8 cellular contexts compared by ENCODE assay signal in the genomic region with DNA sequence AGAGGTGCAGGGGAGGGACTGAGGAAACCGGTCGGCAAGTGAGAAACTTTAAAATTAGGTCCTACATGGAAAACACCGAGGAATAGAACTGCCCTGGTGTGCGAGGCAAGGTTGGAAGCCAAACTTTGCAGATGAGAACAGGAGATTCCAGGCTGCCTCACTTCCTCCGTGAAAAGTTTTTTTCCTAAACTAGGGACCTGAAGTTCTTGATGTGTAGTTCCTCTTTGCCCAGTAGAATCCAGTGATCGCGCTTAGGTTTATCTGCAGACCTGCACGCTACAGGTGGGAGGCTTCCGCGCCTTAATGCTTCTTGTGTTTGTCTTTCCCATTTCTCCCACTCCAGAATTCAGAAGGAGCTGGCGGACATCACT. TPM values are rescaled to one million over a fixed set of nuclear protein-coding genes. Genes with fewer than 3 reads are reported as not detected.
DNase-seq lines count a peak whose midpoint lies in the region; ATAC-seq and TF ChIP-seq lines count a peak whose summit lies in the region.

No MANE protein-coding gene starts in this region.

- H3K4me2 ChIP-seq in Karpas-422 (ENCODE audit: low read depth, low read length, poor library complexity, severe bottlenecking), result peak overlapping the region; percentile 90

- H3K79me2 ChIP-seq in Karpas-422 (ENCODE audit: low read length), result peaks cover 98% of the 10 kb centered on the region

- H3K9me2 ChIP-seq in Karpas-422 (replicated peaks; ENCODE audit: insufficient read depth, low read length), result no peaks in the 10 kb centered on the region

- DNase-seq in GM12865 (ENCODE audit: low read depth), result peak; percentile 49
- DNase-seq in Karpas-422, result peak; percentile 58
- no peak for DNase-seq in brain microvascular endothelial cell
- no peak for DNase-seq in lung (ENCODE audit: low spot score)
- DNase-seq in NCI-H1048 (lab: John Stamatoyannopoulos, UW), result no peak
- no peak for DNase-seq in NOMO-1 treated with dmso at 0.1 percent for 144 hours (lab: John Stamatoyannopoulos, UW; ENCODE audit: unreplicated experiment)
- DNase-seq in NCI-H524 treated with DMSO at 0.1 percent for 48 hours (lab: John Stamatoyannopoulos, UW), result no peak

- peak overlapping the region; percentile 92 for H3K9ac ChIP-seq in Karpas-422 (ENCODE audit: low read length)

- peak; percentile 4 for ATAC-seq in lung (ENCODE audit: insufficient read depth, low FRiP score)

- H3K4me3 ChIP-seq in GM12865 (ENCODE audit: low read depth, low read length), result peak overlapping the region; percentile 71
- H3K4me3 ChIP-seq in Karpas-422 (ENCODE audit: low read length), result peak overlapping the region; percentile 84
- peak overlapping the region; percentile 66 for H3K4me3 ChIP-seq in brain microvascular endothelial cell (ENCODE audit: low read depth, low read length)
- H3K4me3 ChIP-seq in lung, result peak overlapping the region; percentile 84
- H3K4me3 ChIP-seq in urinary bladder (ENCODE audit: low read depth, low read length), result peak overlapping the region; percentile 78

- in situ Hi-C loops in brain microvascular endothelial cell (cut with HindIII; ENCODE audit: low pct_ligation_motif_present, low sequenced_read_pairs), result no loop called here

- H3K27ac ChIP-seq in Karpas-422 (ENCODE audit: low read length), result peak overlapping the region; percentile 85
- H3K27ac ChIP-seq in brain microvascular endothelial cell, result peak overlapping the region; percentile 36
- H3K27ac ChIP-seq in lung (ENCODE audit: low read depth in 1 of 2, low read length in 1 of 2), result peak overlapping the region; percentile 86 to 96
- no peak overlapping the region for H3K27ac ChIP-seq in urinary bladder (ENCODE audit: low read depth)

- H3K27me3 ChIP-seq in Karpas-422 (ENCODE audit: low read length), result no peaks in the 10 kb centered on the region
- H3K27me3 ChIP-seq in brain microvascular endothelial cell (replicated peaks), result no peaks in the 10 kb centered on the region
- H3K27me3 ChIP-seq in lung (ENCODE audit: control insufficient read depth, insufficient read depth), result no peaks in the 10 kb centered on the region

- peaks cover 20% of the 10 kb centered on the region; the same call in 1 of the 2 replicates for H4K20me1 ChIP-seq in Karpas-422 (ENCODE audit: insufficient read depth, low read depth, low read length)

- H3K4me1 ChIP-seq in Karpas-422 (ENCODE audit: low read length) (peaks cover 62% of the 10 kb centered on the region), lung (ENCODE audit: control insufficient read depth in 2 of 2, insufficient read depth in 2 of 2, low read length in 2 of 2) (peaks cover 2 to 22% of the 10 kb centered on the region in 2 donors), urinary bladder (ENCODE audit: insufficient read depth) (no peaks in the 10 kb centered on the region)

- WGBS in lung, 2 donors, result 29 to 34% methylated on average over 11 of the region's 11 CpGs
- WGBS in urinary bladder, result 44% methylated on average over 11 of the region's 11 CpGs

- no peaks in the 10 kb centered on the region for H3K9me3 ChIP-seq in Karpas-422 (ENCODE audit: low read length)
- H3K9me3 ChIP-seq in lung (ENCODE audit: control insufficient read depth in 2 of 2, insufficient read depth in 1 of 2, low read length in 1 of 2), result no peaks in the 10 kb centered on the region

- no peak overlapping the region; the same call in 1 of the 2 replicates for H2AFZ ChIP-seq in Karpas-422 (ENCODE audit: low read length)

- TF ChIP-seq CTCF in GM12865 (IDR thresholded peaks at IDR 0.05; ENCODE audit: insufficient read depth, low read depth, low read length, missing control alignments), result no peak
- TF ChIP-seq CTCF in brain microvascular endothelial cell (IDR thresholded peaks at IDR 0.05; ENCODE audit: low read depth, low read length, missing control alignments), result no peak
- no peak for TF ChIP-seq CTCF in lung (IDR thresholded peaks at IDR 0.05; ENCODE audit: control extremely low read depth, extremely low read depth)

- H3K36me3 ChIP-seq in Karpas-422 (ENCODE audit: insufficient read depth, low read length) (peaks cover 37% of the 10 kb centered on the region), brain microvascular endothelial cell (replicated peaks) (no peaks in the 10 kb centered on the region), lung (ENCODE audit: control insufficient read depth in 2 of 2, insufficient read depth in 2 of 2, low read length in 2 of 2) (no peaks in the 10 kb centered on the region), urinary bladder (ENCODE audit: insufficient read depth) (no peaks in the 10 kb centered on the region)

RNA-seq across cellular contexts. Expression of a gene that starts 5.3 kb away (rescaled TPM):
- total RNA-seq in Karpas-422 (2014; rRNA removed; shearing (Covaris generic); ENCODE audit: low replicate concordance), result 104 and 200 TPM in 2 replicates
- 100 to 1,000 TPM in 1 of 2 donors, 10 to 100 TPM in 1; 74.1 to 156 TPM for total RNA-seq in lung
- 10 to 100 TPM; 81.0 to 94.3 TPM for polyA plus RNA-seq in lung
- 122 TPM for total RNA-seq in urinary bladder
- polyA plus RNA-seq in urinary bladder, result 81.8 TPM

Comparison
In these comparisons a context has a peak if more than half of its experiments do, and no peak if none do; other contexts are left out.
1. DNase-seq: peak in GM12865 (single experiment) and Karpas-422 (single experiment); none in brain microvascular endothelial cell (single experiment), lung (single experiment), NCI-H1048 (single experiment), NOMO-1 treated with dmso at 0.1 percent for 144 hours (single experiment) and NCI-H524 treated with DMSO at 0.1 percent for 48 hours (single experiment).
2. Peak in every context shown above with its lines, with median percentiles within 50 percentile points of each other: H3K4me3 ChIP-seq.